18 cellular contexts compared by ENCODE assay signal in genomic region chr2:100409461-100409860, GRCh38.
"Had no signal": no experiment of that assay in that cellular context is flagged by ENCODE, and none has a peak within 500 bp of the region (broad histone marks: within the 10 kb centered on the region; RNA-seq: fewer than 3 reads in every experiment).

No MANE protein-coding gene starts in this region.

- ATAC-seq: activated T-cell treated with anti-CD3 and anti-CD28 coated beads, Interleukin-2, amount 50 U/mL, for 4 hours; activated T-helper 17 cell treated with anti-CD3 and anti-CD28 coated beads, Interleukin-2, amount 50 U/mL, for 72 hours had no signal

- DNase-seq: activated CD4-positive, alpha-beta memory T cell treated with anti-CD3 and anti-CD28 coated beads, Interleukin-2, amount 10 ng/mL, durations not matched to agents 7 days and 5 days; activated CD4-positive, alpha-beta T cell treated with anti-CD3 and anti-CD28 coated beads for 1 hour; activated CD4-positive, alpha-beta T cell treated with anti-CD3 and anti-CD28 coated beads for 4 hours; activated CD4-positive, alpha-beta T cell treated with anti-CD3 and anti-CD28 coated beads, Interleukin-2, amount 10 ng/mL, durations not matched to agents 7 days and 5 days; activated CD4-positive, alpha-beta T cell treated with anti-CD3 and anti-CD28 coated beads, Interleukin-2, amount 50 U/mL, for 4 hours; activated effector memory CD4-positive, alpha-beta T cell treated with Interleukin-2 at 50 U/mL for 16 hours; activated gamma-delta T cell treated with Interleukin-2 at 50 U/mL for 16 hours; activated naive CD4-positive, alpha-beta T cell treated with anti-CD3 and anti-CD28 coated beads, Interleukin-2, amount 50 U/mL, for 16 hours; activated naive CD4-positive, alpha-beta T cell treated with Interleukin-2 at 50 U/mL for 16 hours; activated T-cell treated with anti-CD3 and anti-CD28 coated beads, Interleukin-2, amount 50 U/mL, for 4 hours; amniotic stem cell; anterior cingulate cortex; brain microvascular endothelial cell; effector CD8-positive, alpha-beta T cell; foreskin fibroblast; T-helper 2 cell had no signal

- H3K27ac ChIP-seq: brain microvascular endothelial cell, epithelial cell of prostate had no signal

- H3K27me3 ChIP-seq: brain microvascular endothelial cell had no signal
